In genomic region chr15:87682527-87682926, GRCh38 we compare ENCODE assay signal across 27 cellular contexts.
"Had no signal": no experiment of that assay in that cellular context is flagged by ENCODE, and none has a peak within 500 bp of the region (broad histone marks: within the 10 kb centered on the region; RNA-seq: fewer than 3 reads in every experiment).

No MANE protein-coding gene starts in this region.

- H3K27ac ChIP-seq: neutrophil, ovary, parathyroid adenoma, psoas muscle, right lobe of liver, sigmoid colon, stomach, thoracic aorta, thyroid gland, tibial nerve, upper lobe of left lung, vagina had no signal

- H2AFZ ChIP-seq: parathyroid adenoma had no signal

- H3K79me2 ChIP-seq: parathyroid adenoma had no signal

- H3K9me3 ChIP-seq: neutrophil, ovary, psoas muscle, right lobe of liver, thoracic aorta, thyroid gland, upper lobe of left lung, vagina had no signal

- H3K9ac ChIP-seq: parathyroid adenoma had no signal

- ATAC-seq: natural killer cell treated with Interleukin-12 subunit alpha and Interleukin-12 subunit beta and Interleukin-15 and Interleukin-18, amount 100 ng/mL, for 72 hours; psoas muscle; right cardiac atrium; right lobe of liver; stimulated activated effector memory CD8-positive, alpha-beta T cell treated with anti-CD3 and anti-CD28 coated beads, Interleukin-12 subunit alpha, Interleukin-12 subunit beta, amount 100 ng/mL, for 72 hours; stimulated activated naive B cell treated with anti-CD40 and anti-IgM and Interleukin-4, amounts not matched to agents 10 μg/mL and 1 μg/mL and 100 μg/mL, for 72 hours had no signal

- H3K4me1 ChIP-seq: parathyroid adenoma, psoas muscle, right lobe of liver, stomach, thyroid gland, upper lobe of left lung, vagina had no signal

- H3K4me3 ChIP-seq: ovary, psoas muscle, right lobe of liver, sigmoid colon, stomach, thoracic aorta, thyroid gland, tibial nerve, upper lobe of left lung, vagina had no signal

- H3K36me3 ChIP-seq: neutrophil, ovary, right lobe of liver, sigmoid colon, stomach, thoracic aorta, thyroid gland, tibial nerve, upper lobe of left lung, vagina had no signal

- H3K27me3 ChIP-seq: neutrophil, ovary, right lobe of liver, sigmoid colon, stomach, thyroid gland, tibial nerve, upper lobe of left lung, vagina had no signal

- DNase-seq: nephron progenitor cell; nucleus accumbens; ovary; posterior cingulate gyrus; psoas muscle; right cardiac atrium; right lobe of liver; sigmoid colon; small intestine; stimulated activated CD4-positive, alpha-beta T cell treated with anti-CD3 and anti-CD28 coated beads, Interleukin-15, amount 100 ng/mL, for 24 hours; stimulated activated CD4-positive, alpha-beta T cell treated with anti-CD3 and anti-CD28 coated beads, Interleukin-2, amount 100 ng/mL, for 24 hours; stimulated activated CD4-positive, alpha-beta T cell treated with anti-CD3 and anti-CD28 coated beads, Interleukin-2, amount 100 ng/mL, for 48 hours; stimulated activated CD4-positive, alpha-beta T cell treated with anti-CD3 and anti-CD28 coated beads, Interleukin-4, amount 100 ng/mL, for 24 hours; stimulated activated naive B cell treated with anti-CD40 and anti-IgM and Interleukin-4, amounts not matched to agents 10 μg/mL and 1 μg/mL and 100 μg/mL, for 72 hours; stimulated activated naive CD4-positive, alpha-beta T cell treated with Interleukin-2 at 50 U/mL for 16 hours; stomach; thyroid gland; trophoblast cell; upper lobe of left lung had no signal

- FAIRE-seq: small intestine, urothelium cell line had no signal
